In the genomic region with DNA sequence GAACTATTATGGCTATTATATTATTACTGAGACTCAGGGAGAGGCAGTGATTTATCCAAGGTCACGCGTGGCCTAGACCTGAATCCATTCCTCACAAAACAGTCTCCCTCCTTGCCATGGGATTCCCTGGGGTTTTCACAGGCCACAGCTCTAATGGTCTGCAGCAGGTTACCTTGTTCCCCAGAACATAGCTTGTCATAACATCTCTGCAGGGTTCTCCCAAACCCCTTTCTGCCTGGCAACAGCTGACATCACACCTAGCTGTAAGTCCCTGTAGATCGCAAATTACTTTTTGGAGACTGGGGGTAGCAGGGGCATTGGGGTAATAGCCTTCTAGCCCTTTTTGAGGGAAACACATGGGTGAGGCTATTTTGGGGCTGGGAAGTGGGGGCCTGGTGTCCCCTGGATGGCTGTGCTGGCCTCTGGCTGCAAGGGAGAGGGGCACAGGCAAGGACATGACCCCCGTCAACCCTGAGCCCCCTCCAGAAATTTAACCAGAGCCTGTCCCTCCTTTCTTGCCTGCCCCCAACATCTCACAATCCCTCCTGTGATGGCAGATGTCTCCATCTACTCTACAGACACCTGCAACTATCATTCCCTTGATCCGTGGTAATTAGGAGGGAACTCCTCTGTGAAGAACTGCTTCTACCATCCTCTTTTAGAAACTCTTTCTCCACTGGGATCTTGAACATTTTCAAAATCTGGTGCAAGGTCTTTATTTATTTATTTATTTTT, we compare ENCODE assay signal across 8 cellular contexts. TPM values are rescaled to one million over a fixed set of nuclear protein-coding genes. Genes with fewer than 3 reads are reported as not detected.
DNase-seq lines count a peak whose midpoint lies in the region; ATAC-seq and TF ChIP-seq lines count a peak whose summit lies in the region.

No MANE protein-coding gene starts in this region.

- H3K4me1 ChIP-seq in left lung = peaks cover 6 to 60% of the 10 kb centered on the region in 2 donors

- H3K36me3 ChIP-seq in left lung = peaks cover 0 to 24% of the 10 kb centered on the region in 2 donors

- peak overlapping the region; percentile 48 to 60 for H3K4me3 ChIP-seq in left lung

- no peak for TF ChIP-seq CTCF in left lung (IDR thresholded peaks at IDR 0.05)

- H3K27ac ChIP-seq in left lung = peak overlapping the region; percentile 92 to 97

- H3K9me3 ChIP-seq in left lung = no peaks in the 10 kb centered on the region

- ATAC-seq in left lung (peak; percentile 50), left lobe of liver (no peak), GM21360 (IDR thresholded peaks at IDR 0.05; ENCODE audit: unreplicated experiment) (no peak)

- intact Hi-C loops in left lung (cut with DNase I) = no loop called here

- in situ Hi-C loops in SK-MEL-5 (cut with HindIII; ENCODE audit: low pct_unique_long_range_greater_than_20kb, low sequenced_read_pairs) = no loop called here

- DNase-seq in SK-MEL-5 (ENCODE audit: low read depth, low spot score) (peak; percentile 65), left lung (peak in 1 of 2 donors; percentile 85), NCI-H774 (lab: John Stamatoyannopoulos, UW) (no peak), left lobe of liver (ENCODE audit: low spot score) (no peak)
- peak; percentile 71 for DNase-seq in activated naive CD4-positive, alpha-beta T cell treated with anti-CD3 and anti-CD28 coated beads, Interleukin-2, amount 50 U/mL, for 16 hours
- peak; percentile 27 to 34 for DNase-seq in stimulated activated CD8-positive, alpha-beta memory T cell treated with anti-CD3 and anti-CD28 coated beads, Interleukin-15, amount 100 ng/mL, for 48 hours (ENCODE audit: low read depth in 2 of 2)

- no peaks in the 10 kb centered on the region for H3K27me3 ChIP-seq in left lung

- peak; percentile 85 for TF ChIP-seq POLR2A in GM19193 (IDR thresholded peaks at IDR 0.05; ENCODE audit: extremely low read depth, insufficient read depth, insufficient read length)

RNA-seq across cellular contexts. Expression of a gene that starts 1.3 kb away (rescaled TPM):
- 46.8 and 48.5 TPM in 2 replicates for total RNA-seq in SK-MEL-5 (2014; rRNA removed; shearing (Covaris generic))
- 165 and 174 TPM in 2 replicates for polyA plus RNA-seq in SK-MEL-5 (2015; cell fraction: cytosol; rRNA removed)
- polyA plus RNA-seq in SK-MEL-5 (2015; cell fraction: nucleus; rRNA removed) = 28.8 and 31.9 TPM in 2 replicates
- total RNA-seq in left lung = 1,000 to 10,000 TPM; 1,866 to 2,212 TPM
- 89.1 TPM for total RNA-seq in left lobe of liver

RNA-seq across cellular contexts. Expression of a gene that starts 38.1 kb away (rescaled TPM):
- 2,665 and 2,807 TPM in 2 replicates for total RNA-seq in SK-MEL-5 (2014; rRNA removed; shearing (Covaris generic))
- 2,027 and 2,592 TPM in 2 replicates for polyA plus RNA-seq in SK-MEL-5 (2015; cell fraction: cytosol; rRNA removed)
- 301 and 412 TPM in 2 replicates for polyA plus RNA-seq in SK-MEL-5 (2015; cell fraction: nucleus; rRNA removed)
- total RNA-seq in left lung (1,000 to 10,000 TPM; 1,428 to 1,504 TPM), left lobe of liver (660 TPM)

RNA-seq across cellular contexts. Expression of a gene that starts 53.9 kb away (rescaled TPM):
- 20.8 and 25.7 TPM in 2 replicates for total RNA-seq in SK-MEL-5 (2014; rRNA removed; shearing (Covaris generic))
- polyA plus RNA-seq in SK-MEL-5 (2015; cell fraction: cytosol; rRNA removed) = 33.9 and 41.4 TPM in 2 replicates
- 48.1 and 58.7 TPM in 2 replicates for polyA plus RNA-seq in SK-MEL-5 (2015; cell fraction: nucleus; rRNA removed)
- total RNA-seq in left lung = 10 to 100 TPM; 21.8 to 32.5 TPM
- total RNA-seq in left lobe of liver = 9.9 TPM

Comparison
In these comparisons a context has a peak if more than half of its experiments do, and no peak if none do; other contexts are left out.
1. DNase-seq: peak in SK-MEL-5 (single experiment), activated naive CD4-positive, alpha-beta T cell treated with anti-CD3 and anti-CD28 coated beads, Interleukin-2, amount 50 U/mL, for 16 hours (single experiment) and stimulated activated CD8-positive, alpha-beta memory T cell treated with anti-CD3 and anti-CD28 coated beads, Interleukin-15, amount 100 ng/mL, for 48 hours (2 of 2); none in NCI-H774 (single experiment) and left lobe of liver (single experiment).
2. RNA of a gene that starts 1.3 kb away (total RNA-seq): 1,866 to 2,212 TPM in left lung; 89.1 TPM in left lobe of liver (single experiment) and 46.8 to 48.5 TPM in SK-MEL-5; every median in the first group is over 10 times any median in the second.